29 cellular contexts compared by ENCODE assay signal in genomic region chr5:60611099-60611719, GRCh38.
"Had no signal": no experiment of that assay in that cellular context is flagged by ENCODE, and none has a peak within 500 bp of the region (broad histone marks: within the 10 kb centered on the region; RNA-seq: fewer than 3 reads in every experiment).

No MANE protein-coding gene starts in this region.

- H3K27ac Mint-ChIP-seq: activated CD4-positive, alpha-beta memory T cell treated with anti-CD3 and anti-CD28 coated beads for 36 hours; activated CD4-positive, alpha-beta T cell treated with anti-CD3 and anti-CD28 coated beads, Interleukin-2, amount 10 ng/mL, durations not matched to agents 7 days and 5 days; activated naive CD4-positive, alpha-beta T cell treated with anti-CD3 and anti-CD28 coated beads for 36 hours; activated naive CD4-positive, alpha-beta T cell treated with anti-CD3 and anti-CD28 coated beads, Interleukin-2, amount 50 U/mL, for 72 hours; activated T-helper 1 cell treated with anti-CD3 and anti-CD28 coated beads, Interleukin-12 subunit alpha, Interleukin-12 subunit beta, Interleukin-2, Interleukin-4 antibody, amounts not matched to agents 30 ng/mL and 10 ng/mL and 1 ng/mL, durations not matched to agents 14 hours and 24 hours and 36 hours; T-helper 1 cell treated with Interleukin-12 subunit alpha and Interleukin-12 subunit beta and Interleukin-4 antibody, amounts not matched to agents 30 μg/mL and 1 μg/mL, for 36 hours; T-helper 2 cell treated with Interferon-gamma antibody and Interleukin-4, amounts not matched to agents 5 μg/mL and 100 μg/mL, for 36 hours had no signal

- ATAC-seq: activated naive CD4-positive, alpha-beta T cell treated with anti-CD3 and anti-CD28 coated beads, Interleukin-2, amount 50 U/mL, for 72 hours; activated T-cell treated with anti-CD3 and anti-CD28 coated beads, Interleukin-2, amount 50 U/mL, for 4 hours; body of pancreas; Panc1 had no signal

- H3K4me3 Mint-ChIP-seq: activated CD4-positive, alpha-beta memory T cell treated with anti-CD3 and anti-CD28 coated beads for 36 hours; activated CD4-positive, alpha-beta T cell treated with anti-CD3 and anti-CD28 coated beads, Interleukin-2, amount 10 ng/mL, durations not matched to agents 7 days and 5 days; activated naive CD4-positive, alpha-beta T cell treated with anti-CD3 and anti-CD28 coated beads for 36 hours; activated T-cell treated with anti-CD3 and anti-CD28 coated beads, Interleukin-2, amount 50 U/mL, for 4 hours; activated T-helper 1 cell treated with anti-CD3 and anti-CD28 coated beads, Interleukin-12 subunit alpha, Interleukin-12 subunit beta, Interleukin-2, Interleukin-4 antibody, amounts not matched to agents 30 ng/mL and 10 ng/mL and 1 ng/mL, durations not matched to agents 14 hours and 24 hours and 36 hours; T-helper 1 cell treated with Interleukin-12 subunit alpha and Interleukin-12 subunit beta and Interleukin-4 antibody, amounts not matched to agents 30 μg/mL and 1 μg/mL, for 36 hours; T-helper 2 cell treated with Interferon-gamma antibody and Interleukin-4, amounts not matched to agents 5 μg/mL and 100 μg/mL, for 36 hours had no signal

- H3K27ac ChIP-seq: adrenal gland, body of pancreas, breast epithelium, SJSA1 had no signal

- H3K9ac ChIP-seq: SK-N-SH had no signal

- FAIRE-seq: TTC549 had no signal

- DNase-seq: activated CD4-positive, alpha-beta memory T cell treated with anti-CD3 and anti-CD28 coated beads for 36 hours; activated CD4-positive, alpha-beta T cell treated with anti-CD3 and anti-CD28 coated beads, Interleukin-2, amount 10 ng/mL, durations not matched to agents 7 days and 5 days; activated CD8-positive, alpha-beta memory T cell treated with anti-CD3 and anti-CD28 coated beads, Interleukin-2, amount 50 U/mL, for 4 hours; activated gamma-delta T cell treated with Interleukin-2 at 50 U/mL for 16 hours; activated naive CD4-positive, alpha-beta T cell treated with anti-CD3 and anti-CD28 coated beads for 36 hours; activated T-cell treated with anti-CD3 and anti-CD28 coated beads for 4 hours; activated T-cell treated with anti-CD3 and anti-CD28 coated beads, Interleukin-2, amount 50 U/mL, for 4 hours; adrenal gland; body of pancreas; cerebellar nuclear complex; Kasumi-1; MG63; NCI-H1048; NCI-H1105 treated with DMSO at 0.1 percent for 48 hours; NCI-H1436; NCI-H1694 treated with DMSO at 0.1 percent for 48 hours; NCI-H2029; NCI-H345; NCI-H524 treated with DMSO at 0.1 percent for 48 hours; SHP77; SK-N-SH had no signal

- H3K4me3 ChIP-seq: adrenal gland, body of pancreas, breast epithelium, MG63, SJSA1 had no signal

- H3K9me3 Mint-ChIP-seq: activated naive CD4-positive, alpha-beta T cell treated with anti-CD3 and anti-CD28 coated beads for 36 hours; activated T-cell treated with anti-CD3 and anti-CD28 coated beads, Interleukin-2, amount 50 U/mL, for 4 hours; activated T-helper 1 cell treated with anti-CD3 and anti-CD28 coated beads, Interleukin-12 subunit alpha, Interleukin-12 subunit beta, Interleukin-2, Interleukin-4 antibody, amounts not matched to agents 30 ng/mL and 10 ng/mL and 1 ng/mL, durations not matched to agents 14 hours and 24 hours and 36 hours; T-helper 1 cell treated with Interleukin-12 subunit alpha and Interleukin-12 subunit beta and Interleukin-4 antibody, amounts not matched to agents 30 μg/mL and 1 μg/mL, for 36 hours; T-helper 2 cell treated with Interferon-gamma antibody and Interleukin-4, amounts not matched to agents 5 μg/mL and 100 μg/mL, for 36 hours had no signal

- H3K36me3 ChIP-seq: adrenal gland, breast epithelium, MG63, SJSA1 had no signal

- H3K4me1 ChIP-seq: adrenal gland, body of pancreas, breast epithelium, SJSA1 had no signal

- H3K27me3 Mint-ChIP-seq: activated CD4-positive, alpha-beta memory T cell treated with anti-CD3 and anti-CD28 coated beads for 36 hours; activated CD4-positive, alpha-beta T cell treated with anti-CD3 and anti-CD28 coated beads, Interleukin-2, amount 10 ng/mL, durations not matched to agents 7 days and 5 days had no signal

- H3K4me2 ChIP-seq: SK-N-SH had no signal

- H3K27me3 ChIP-seq: adrenal gland, body of pancreas, breast epithelium, MG63, SJSA1 had no signal

- H3K9me3 ChIP-seq: adrenal gland, body of pancreas, MG63, SJSA1, SK-N-SH had no signal

- H3K36me3 Mint-ChIP-seq: activated CD4-positive, alpha-beta memory T cell treated with anti-CD3 and anti-CD28 coated beads for 36 hours had no signal
